19 cellular contexts compared by ENCODE assay signal in genomic region chr22:27386186-27386585, GRCh38.
DNase-seq lines count a peak whose midpoint lies in the region; ATAC-seq, FAIRE-seq and TF ChIP-seq lines count a peak whose summit lies in the region.
"Had no signal": no experiment of that assay in that cellular context is flagged by ENCODE, and none has a peak within 500 bp of the region (broad histone marks: within the 10 kb centered on the region; RNA-seq: fewer than 3 reads in every experiment).

No MANE protein-coding gene starts in this region.

- peak; percentile 28 for DNase-seq in right atrium auricular region (ENCODE audit: low spot score)
- no peak for DNase-seq in cardiac septum (ENCODE audit: low spot score)
- peak; percentile 95 for DNase-seq in bronchial epithelial cell (ENCODE audit: low read depth)
- peak; percentile 46 for DNase-seq in left kidney (ENCODE audit: low read depth, low spot score)
- no peak for DNase-seq in H7
- no peak for DNase-seq in effector CD8-positive, alpha-beta T cell (lab: John Stamatoyannopoulos, UW)
- DNase-seq: activated CD4-positive, alpha-beta T cell treated with anti-CD3 and anti-CD28 coated beads, Interleukin-2, amount 10 ng/mL, durations not matched to agents 24 days and 14 days; anterior cingulate cortex; Calu3; GF-D8; glutamatergic neuron; immature natural killer cell; NCI-H2029 treated with DMSO at 0.1 percent for 48 hours; RPMI8226; stimulated activated naive CD4-positive, alpha-beta T cell; transverse colon had no signal

- H3K36me3 ChIP-seq in right atrium auricular region (no peaks in the 10 kb centered on the region), bronchial epithelial cell (ENCODE audit: control insufficient read depth, insufficient read depth, low read length) (no peaks in the 10 kb centered on the region), H7 (replicated peaks; ENCODE audit: control insufficient read depth, insufficient read depth, low read length) (no peaks in the 10 kb centered on the region)
- H3K36me3 ChIP-seq: transverse colon had no signal

- H3K4me3 ChIP-seq in right atrium auricular region = no peak overlapping the region
- H3K4me3 ChIP-seq in bronchial epithelial cell (ENCODE audit: low read depth, low read length) = no peak overlapping the region
- no peak overlapping the region for H3K4me3 ChIP-seq in H7 (ENCODE audit: insufficient read depth, low read depth, low read length)
- H3K4me3 ChIP-seq: transverse colon had no signal

- no peaks in the 10 kb centered on the region for H3K9me3 ChIP-seq in right atrium auricular region
- H3K9me3 ChIP-seq: transverse colon had no signal

- H3K27me3 ChIP-seq in right atrium auricular region = no peaks in the 10 kb centered on the region
- no peaks in the 10 kb centered on the region for H3K27me3 ChIP-seq in bronchial epithelial cell (ENCODE audit: control insufficient read depth, insufficient read depth, low read length)
- no peaks in the 10 kb centered on the region for H3K27me3 ChIP-seq in H7 (ENCODE audit: control insufficient read depth, insufficient read depth, low read length)

- H3K4me1 ChIP-seq in right atrium auricular region = no peaks in the 10 kb centered on the region
- H3K4me1 ChIP-seq: transverse colon had no signal

- intact Hi-C loops in cardiac septum (cut with DNase I) = no loop called here

- FAIRE-seq in bronchial epithelial cell (lab: Jason Lieb, UNC) = peak; percentile 99
- FAIRE-seq: GM12891 had no signal

- TF ChIP-seq CTCF in right atrium auricular region (IDR thresholded peaks at IDR 0.05) (no peak), bronchial epithelial cell (IDR thresholded peaks at IDR 0.05; ENCODE audit: insufficient read depth, low read length, severe bottlenecking) (no peak)

- H3K27ac ChIP-seq in right atrium auricular region = no peak overlapping the region
- H3K27ac ChIP-seq: transverse colon had no signal

- ATAC-seq in HG02852 (IDR thresholded peaks at IDR 0.05; ENCODE audit: unreplicated experiment) = no peak
- ATAC-seq in HG03135 (IDR thresholded peaks at IDR 0.05; ENCODE audit: unreplicated experiment) = no peak

Comparison
In these comparisons a context has a peak if more than half of its experiments do, and no peak if none do; other contexts are left out.
1. DNase-seq: peak in right atrium auricular region (single experiment), bronchial epithelial cell (single experiment) and left kidney (single experiment); none in cardiac septum (single experiment), H7 (single experiment) and effector CD8-positive, alpha-beta T cell (single experiment).